Comparison of ENCODE assay signal across 11 cellular contexts in the genomic region with DNA sequence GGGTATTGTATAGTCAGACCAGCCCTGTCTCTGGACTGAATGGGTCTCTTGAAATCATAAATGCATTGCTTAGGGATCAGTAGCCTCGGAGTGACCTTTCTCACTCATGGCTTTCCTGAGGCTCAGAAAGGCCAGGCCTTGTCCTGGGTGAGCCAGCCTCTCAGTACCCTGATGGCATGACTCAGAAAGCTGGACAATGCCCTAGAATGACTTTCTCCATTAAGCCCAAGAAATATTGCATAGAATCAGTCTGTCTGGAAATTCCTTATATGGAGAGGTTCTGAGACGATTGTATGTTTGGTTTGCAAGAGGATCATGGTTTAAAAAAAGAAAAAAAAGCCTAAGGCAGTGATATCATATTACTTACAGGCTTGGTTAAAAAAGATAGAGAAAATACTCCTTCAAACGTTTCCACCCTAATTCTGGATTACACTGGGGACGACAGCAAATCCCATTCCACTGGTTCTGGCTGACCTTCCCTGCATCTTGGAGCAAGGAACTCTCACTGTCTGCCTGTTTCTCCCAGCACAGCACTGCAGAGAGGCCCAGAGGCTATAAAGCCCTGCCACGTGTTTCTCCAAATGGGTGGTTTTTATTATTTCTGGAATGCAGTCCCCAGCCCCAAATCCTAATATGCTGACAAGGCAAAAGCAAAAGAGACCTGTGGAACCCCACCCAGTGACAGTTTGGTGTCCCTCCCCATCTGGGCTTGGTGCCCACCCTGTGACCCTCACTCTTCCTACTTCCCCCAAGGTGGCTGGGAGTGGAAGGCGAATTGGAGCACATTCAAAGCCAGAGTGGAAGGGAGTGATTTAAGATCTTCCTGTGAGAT. TPM values are rescaled to one million over a fixed set of nuclear protein-coding genes. Genes with fewer than 3 reads are reported as not detected.
DNase-seq lines count a peak whose midpoint lies in the region; ATAC-seq, FAIRE-seq and TF ChIP-seq lines count a peak whose summit lies in the region.
"Had no signal": no experiment of that assay in that cellular context is flagged by ENCODE, and none has a peak within 500 bp of the region (broad histone marks: within the 10 kb centered on the region; RNA-seq: fewer than 3 reads in every experiment).

No MANE protein-coding gene starts in this region.

- DNase-seq in AG04450 (ENCODE audit: low read depth, low spot score) (peak; percentile 90), RPMI7951 (ENCODE audit: low read depth) (peak; percentile 97), fibroblast of gingiva (ENCODE audit: low read depth) (peak; percentile 96), neural progenitor cell (ENCODE audit: low spot score) (no peak), kidney (no peak)
- DNase-seq: activated gamma-delta T cell treated with Interleukin-2 at 50 U/mL for 16 hours; mesendoderm; stimulated activated CD8-positive, alpha-beta memory T cell treated with anti-CD3 and anti-CD28 coated beads, Interleukin-4, amount 100 ng/mL, for 48 hours had no signal

- no peaks in the 10 kb centered on the region for H3F3A ChIP-seq in neural progenitor cell (ENCODE audit: low read depth)

- H3K4me3 ChIP-seq in AG04450 (ENCODE audit: low read depth, low read length) (peak overlapping the region; percentile 0; the same call in 1 of the 2 replicates), neural progenitor cell (no peak overlapping the region), kidney (ENCODE audit: low read length in 2 of 2) (no peak overlapping the region)

- H3K9me3 ChIP-seq in AG04450 (ENCODE audit: control insufficient read depth, insufficient read depth, low read length) (no peaks in the 10 kb centered on the region), neural progenitor cell (ENCODE audit: low read depth) (no peaks in the 10 kb centered on the region), kidney (ENCODE audit: control insufficient read depth in 1 of 2, low read length in 2 of 2) (no peaks in the 10 kb centered on the region)

- intact Hi-C loops in kidney (cut with DNase I), result loop anchor here (10.0 kb wide), 1 partner anchor 163 kb away; no protein-coding TSS in a partner anchor

- H3K9me3 Mint-ChIP-seq in neural progenitor cell, result no peaks in the 10 kb centered on the region

- H3K36me3 ChIP-seq in neural progenitor cell (no peaks in the 10 kb centered on the region), kidney (ENCODE audit: control insufficient read depth in 1 of 2, insufficient read depth in 2 of 2, low read length in 2 of 2) (no peaks in the 10 kb centered on the region)

- peaks cover 97% of the 10 kb centered on the region for H3K79me2 ChIP-seq in neural progenitor cell (ENCODE audit: low read depth)

- peaks cover 50% of the 10 kb centered on the region for H3K4me1 Mint-ChIP-seq in neural progenitor cell

- no peak overlapping the region for H3K4me2 ChIP-seq in neural progenitor cell

- POLR2A ChIA-PET in AG04450 (lab: Yijun Ruan, JAX), result interaction anchor here (1.0 kb wide), 1 partner anchor 15 kb away, joined by 4 read pairs; no protein-coding TSS in a partner anchor

- H3K27me3 Mint-ChIP-seq in neural progenitor cell (ENCODE audit: insufficient read depth, low read depth), result no peaks in the 10 kb centered on the region

- ATAC-seq in GM19463 (IDR thresholded peaks at IDR 0.05; ENCODE audit: unreplicated experiment) (no peak), HG03520 (IDR thresholded peaks at IDR 0.05; ENCODE audit: unreplicated experiment) (no peak), HG03432 (IDR thresholded peaks at IDR 0.05; ENCODE audit: unreplicated experiment) (no peak)

- H2AFZ ChIP-seq in neural progenitor cell (replicated peaks), result no peak overlapping the region

- H3K27ac ChIP-seq in AG04450 (ENCODE audit: low read depth, low read length) (peak overlapping the region; percentile 97), neural progenitor cell (peak overlapping the region; percentile 16), kidney (ENCODE audit: low read depth in 2 of 2, low read length in 2 of 2) (peak overlapping the region in 1 of 2 donors; percentile 62)

- H4K20me1 ChIP-seq in neural progenitor cell (ENCODE audit: low read depth), result peaks cover 30% of the 10 kb centered on the region

- peak overlapping the region; percentile 26 for H3K27ac Mint-ChIP-seq in neural progenitor cell

- peaks cover 18% of the 10 kb centered on the region for H3K4me1 ChIP-seq in neural progenitor cell
- H3K4me1 ChIP-seq in kidney (ENCODE audit: control insufficient read depth in 1 of 2, insufficient read depth in 1 of 2, low read depth in 1 of 2, low read length in 2 of 2), result no peaks in the 10 kb centered on the region

- H3K4me3 Mint-ChIP-seq in neural progenitor cell, result no peak overlapping the region

- H3K9ac ChIP-seq in neural progenitor cell (no peak overlapping the region), kidney (ENCODE audit: low read length in 2 of 2) (no peak overlapping the region)

- no peak for TF ChIP-seq CTCF in AG04450 (IDR thresholded peaks at IDR 0.05; ENCODE audit: low read depth, low read length)
- TF ChIP-seq CTCF in neural progenitor cell (IDR thresholded peaks at IDR 0.05), result no peak
- no peak for TF ChIP-seq CTCF in kidney (IDR thresholded peaks at IDR 0.05; ENCODE audit: borderline replicate concordance, extremely low read depth, insufficient read depth)

- H3K36me3 Mint-ChIP-seq in neural progenitor cell, result peaks cover 62% of the 10 kb centered on the region

- no peaks in the 10 kb centered on the region for H3K27me3 ChIP-seq in AG04450 (ENCODE audit: control insufficient read depth, insufficient read depth, low read length)
- no peaks in the 10 kb centered on the region for H3K27me3 ChIP-seq in neural progenitor cell

- FAIRE-seq in kidney (lab: Jason Lieb, UNC), result no peak

- CTCF ChIA-PET in AG04450 (lab: Charles Lee), result no interaction called here

RNA-seq across cellular contexts. Expression of a gene that starts 34.4 kb away (rescaled TPM):
- 55.3 and 56.3 TPM in 2 replicates for polyA plus RNA-seq in AG04450 (2011; rRNA removed)
- 199 and 211 TPM in 2 replicates for polyA minus RNA-seq in AG04450 (2011; rRNA and poly(A)+ RNA removed)
- total RNA-seq in RPMI7951 (2014; rRNA removed; shearing (Covaris generic)), result 26.4 and 35.8 TPM in 2 replicates
- 84.4 and 247 TPM in 2 replicates for total RNA-seq in neural progenitor cell (ENCODE audit: low replicate concordance)
- 57.0 TPM for total RNA-seq in kidney
- polyA plus RNA-seq in kidney (ENCODE audit: insufficient read depth, low read depth, low replicate concordance), result 3.6 TPM

Comparison
In these comparisons a context has a peak if more than half of its experiments do, and no peak if none do; other contexts are left out.
1. DNase-seq: peak in AG04450 (single experiment), RPMI7951 (single experiment) and fibroblast of gingiva (single experiment); none in neural progenitor cell (single experiment) and kidney (single experiment).